Comparison of ENCODE assay signal across 16 cellular contexts in the genomic region with DNA sequence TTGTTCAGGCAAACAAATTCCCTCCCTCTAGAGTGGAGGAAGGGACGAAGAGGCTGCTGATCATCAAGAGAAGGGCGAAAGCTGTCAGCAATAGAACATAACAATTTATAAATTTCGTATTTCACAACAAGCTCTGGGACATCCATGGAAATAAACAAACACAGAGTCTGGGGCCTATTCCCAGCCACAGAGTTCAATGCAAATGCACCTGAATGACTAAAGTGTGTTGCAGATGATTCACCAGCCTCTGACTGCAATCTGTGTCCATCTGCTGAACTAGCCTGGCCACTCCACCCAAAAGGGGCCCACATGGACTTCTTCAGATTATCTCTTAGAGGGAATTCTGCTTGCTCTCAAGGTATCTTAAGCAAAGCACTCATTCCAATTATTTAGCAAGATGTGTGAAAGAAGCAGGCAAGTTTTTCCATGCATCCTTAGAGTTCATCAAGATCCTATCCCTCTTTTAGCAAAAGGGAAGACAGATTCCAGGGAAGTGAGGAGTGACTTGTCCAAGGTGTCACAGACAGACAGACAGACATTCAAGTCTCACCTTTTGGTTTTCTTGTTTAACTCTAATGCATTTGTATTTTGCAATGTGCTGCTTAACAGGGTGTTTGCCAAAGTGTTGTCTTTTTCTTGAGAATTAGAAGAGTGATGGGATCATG.
DNase-seq lines count a peak whose midpoint lies in the region; ATAC-seq lines count a peak whose summit lies in the region.
"Had no signal": no experiment of that assay in that cellular context is flagged by ENCODE, and none has a peak within 500 bp of the region (broad histone marks: within the 10 kb centered on the region; RNA-seq: fewer than 3 reads in every experiment).

No MANE protein-coding gene starts in this region.

- WGBS in mesenchymal stem cell: 0% methylated on average over 3 of the region's 3 CpGs

- peak overlapping the region; percentile 5 to 96 for H3K4ac ChIP-seq in mesenchymal stem cell (ENCODE audit: low read depth in 1 of 2, low read length in 2 of 2)

- H3K4me3 Mint-ChIP-seq in immature natural killer cell: no peak overlapping the region
- H3K4me3 Mint-ChIP-seq: activated CD4-positive, alpha-beta T cell treated with anti-CD3 and anti-CD28 coated beads, Interleukin-2, amount 10 ng/mL, durations not matched to agents 24 days and 14 days; CD14-positive monocyte; stimulated activated naive CD8-positive, alpha-beta T cell treated with anti-CD3 and anti-CD28 coated beads, Interleukin-15, Interleukin-2, amounts not matched to agents 100 ng/mL and 50 ng/mL, for 24 hours had no signal

- peak overlapping the region; percentile 19 for H4K91ac ChIP-seq in mesenchymal stem cell (ENCODE audit: low read length)

- H3K9me3 Mint-ChIP-seq in immature natural killer cell: peaks cover 3 to 17% (median 7%) of the 10 kb centered on the region in 6 donors

- H2BK15ac ChIP-seq in mesenchymal stem cell (ENCODE audit: low read depth, poor library complexity, severe bottlenecking): no peak overlapping the region

- no peak overlapping the region for H2BK5ac ChIP-seq in mesenchymal stem cell (ENCODE audit: low read depth, low read length, poor library complexity, severe bottlenecking)

- no peak overlapping the region for H3K27ac ChIP-seq in epithelial cell of prostate
- no peak overlapping the region for H3K27ac ChIP-seq in mesenchymal stem cell (ENCODE audit: low read length, poor library complexity, severe bottlenecking)
- H3K27ac ChIP-seq: prostate gland had no signal

- ATAC-seq in GM21528 (IDR thresholded peaks at IDR 0.05; ENCODE audit: low FRiP score, unreplicated experiment): no peak
- ATAC-seq: K562 had no signal

- H3K36me3 ChIP-seq in mesenchymal stem cell (ENCODE audit: control insufficient read depth in 1 of 2, insufficient read depth in 2 of 2, low read depth in 1 of 2, low read length in 2 of 2): no peaks in the 10 kb centered on the region
- H3K36me3 ChIP-seq: prostate gland had no signal

- H3K9ac ChIP-seq in mesenchymal stem cell (ENCODE audit: low read length): no peak overlapping the region

- no peak overlapping the region for H3K4me2 ChIP-seq in mesenchymal stem cell (ENCODE audit: low read length, poor library complexity, severe bottlenecking)

- no peak overlapping the region for H3K14ac ChIP-seq in mesenchymal stem cell (ENCODE audit: low read length in 2 of 2)

- no peak overlapping the region for H3K27ac Mint-ChIP-seq in immature natural killer cell
- H3K27ac Mint-ChIP-seq: activated CD4-positive, alpha-beta T cell treated with anti-CD3 and anti-CD28 coated beads, Interleukin-2, amount 10 ng/mL, durations not matched to agents 24 days and 14 days; CD14-positive monocyte; stimulated activated naive CD8-positive, alpha-beta T cell treated with anti-CD3 and anti-CD28 coated beads, Interleukin-15, Interleukin-2, amounts not matched to agents 100 ng/mL and 50 ng/mL, for 24 hours had no signal

- H2BK120ac ChIP-seq in mesenchymal stem cell (ENCODE audit: low read depth, low read length): no peak overlapping the region

- H2AK5ac ChIP-seq in mesenchymal stem cell (ENCODE audit: low read length, severe bottlenecking): no peak overlapping the region

- H4K8ac ChIP-seq in mesenchymal stem cell (ENCODE audit: low read length): no peak overlapping the region

- H3K9me3 ChIP-seq in mesenchymal stem cell (ENCODE audit: control insufficient read depth, low read length): no peaks in the 10 kb centered on the region
- H3K9me3 ChIP-seq: prostate gland had no signal

- no peaks in the 10 kb centered on the region for H3K4me1 ChIP-seq in mesenchymal stem cell (ENCODE audit: control insufficient read depth, insufficient read depth, low read depth, low read length)
- H3K4me1 ChIP-seq: prostate gland had no signal

- no peaks in the 10 kb centered on the region for H3K79me1 ChIP-seq in mesenchymal stem cell (replicated peaks; ENCODE audit: low read length, poor library complexity, severe bottlenecking)

- H3K4me3 ChIP-seq in mesenchymal stem cell (ENCODE audit: insufficient read depth in 1 of 2, low read depth in 1 of 2, low read length in 2 of 2): no peak overlapping the region
- H3K4me3 ChIP-seq: K562, prostate gland had no signal

- no peak overlapping the region for H3K23ac ChIP-seq in mesenchymal stem cell (ENCODE audit: low read length in 2 of 2)

- no peak overlapping the region for H2AFZ ChIP-seq in mesenchymal stem cell (ENCODE audit: low read depth, low read length)

- no peaks in the 10 kb centered on the region for H3K4me1 Mint-ChIP-seq in immature natural killer cell
- H3K4me1 Mint-ChIP-seq: activated CD4-positive, alpha-beta T cell treated with anti-CD3 and anti-CD28 coated beads, Interleukin-2, amount 10 ng/mL, durations not matched to agents 24 days and 14 days; CD14-positive monocyte had no signal

- no peaks in the 10 kb centered on the region for H3K27me3 ChIP-seq in mesenchymal stem cell (ENCODE audit: control insufficient read depth in 1 of 2, insufficient read depth in 1 of 2, low read length in 2 of 2)

- DNase-seq in Daoy (ENCODE audit: low read depth) (peak; percentile 50), RKO (ENCODE audit: low spot score) (peak; percentile 28), epithelial cell of prostate (ENCODE audit: low read depth, low spot score) (peak; percentile 52), mesenchymal stem cell (peak; percentile 97), immature natural killer cell (no peak), NOMO-1 (lab: John Stamatoyannopoulos, UW; ENCODE audit: unreplicated experiment in 2 of 2) (no peak)
- DNase-seq in activated CD4-positive, CD25-positive, alpha-beta regulatory T cell (lab: John Stamatoyannopoulos, UW): no peak
- DNase-seq: activated CD4-positive, alpha-beta T cell treated with anti-CD3 and anti-CD28 coated beads, Interleukin-2, amount 10 ng/mL, durations not matched to agents 24 days and 14 days; NCI-H187; stimulated activated CD4-positive, alpha-beta T cell treated with anti-CD3 and anti-CD28 coated beads, Interleukin-4, amount 100 ng/mL, for 24 hours; SW 1271 had no signal

- H3K27me3 Mint-ChIP-seq in immature natural killer cell (ENCODE audit: low read depth in 3 of 3): no peaks in the 10 kb centered on the region
- H3K27me3 Mint-ChIP-seq: activated CD4-positive, alpha-beta T cell treated with anti-CD3 and anti-CD28 coated beads, Interleukin-2, amount 10 ng/mL, durations not matched to agents 24 days and 14 days; stimulated activated naive CD8-positive, alpha-beta T cell treated with anti-CD3 and anti-CD28 coated beads, Interleukin-15, Interleukin-2, amounts not matched to agents 100 ng/mL and 50 ng/mL, for 24 hours had no signal

- peak overlapping the region; percentile 14 to 84 for H2BK12ac ChIP-seq in mesenchymal stem cell (ENCODE audit: low read length in 2 of 2)

- no peaks in the 10 kb centered on the region for H3K36me3 Mint-ChIP-seq in immature natural killer cell
- H3K36me3 Mint-ChIP-seq: CD14-positive monocyte had no signal

- H3K18ac ChIP-seq in mesenchymal stem cell (ENCODE audit: low read depth in 1 of 2, low read length in 2 of 2): peak overlapping the region; percentile 16 to 80

Comparison
In these comparisons a context has a peak if more than half of its experiments do, and no peak if none do; other contexts are left out.
1. DNase-seq: peak in Daoy (single experiment), RKO (single experiment), epithelial cell of prostate (single experiment) and mesenchymal stem cell (single experiment); none in activated CD4-positive, CD25-positive, alpha-beta regulatory T cell (0 of 4), immature natural killer cell (0 of 3) and NOMO-1 (0 of 2).